19 cellular contexts compared by ENCODE assay signal in the genomic region with DNA sequence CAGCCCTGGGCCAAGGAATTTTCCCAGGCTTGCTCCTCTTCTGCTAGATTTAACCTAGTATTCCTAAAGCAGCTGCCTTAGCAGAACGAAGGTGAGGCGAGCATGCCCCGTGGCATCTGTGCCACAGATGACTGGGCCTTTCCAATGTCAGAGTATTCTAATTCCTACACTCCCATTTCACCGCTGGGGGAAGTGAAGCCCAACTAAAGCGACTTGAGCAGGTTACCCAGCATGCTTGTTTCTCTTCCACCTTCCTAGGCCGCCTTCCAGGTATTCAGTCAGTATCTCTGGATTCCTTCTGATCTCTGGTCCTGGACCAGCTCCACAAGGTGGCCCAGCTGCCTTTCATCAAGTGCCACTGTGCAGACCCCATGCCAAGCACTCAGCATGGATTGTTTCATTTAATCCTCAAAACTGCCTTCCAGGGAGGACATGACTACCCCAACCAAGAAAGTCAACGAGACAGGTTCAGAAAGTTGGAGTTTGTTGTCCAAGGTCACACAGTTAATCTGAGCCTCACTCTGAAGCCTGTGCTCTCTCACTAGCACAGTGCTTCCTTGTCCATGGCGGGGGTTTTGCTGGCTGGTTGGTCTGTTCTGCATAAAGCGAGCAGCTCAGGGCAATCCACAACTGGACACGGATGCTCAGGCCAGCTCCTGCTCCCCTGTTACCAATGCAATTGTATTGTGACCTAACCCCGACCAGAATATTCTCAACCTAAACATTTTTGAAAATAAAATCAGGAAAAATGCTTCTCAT. TPM values are rescaled to one million over a fixed set of nuclear protein-coding genes. Genes with fewer than 3 reads are reported as not detected.
DNase-seq lines count a peak whose midpoint lies in the region; ATAC-seq, FAIRE-seq and TF ChIP-seq lines count a peak whose summit lies in the region.
"Had no signal": no experiment of that assay in that cellular context is flagged by ENCODE, and none has a peak within 500 bp of the region (broad histone marks: within the 10 kb centered on the region; RNA-seq: fewer than 3 reads in every experiment).

No MANE protein-coding gene starts in this region.

- H3K27me3 Mint-ChIP-seq in nephron (ENCODE audit: low read depth), result no peaks in the 10 kb centered on the region
- H3K27me3 Mint-ChIP-seq in progenitor cell of endocrine pancreas, result no peaks in the 10 kb centered on the region

- H3K36me3 ChIP-seq in right atrium auricular region, result peaks cover 7% of the 10 kb centered on the region
- peaks cover 10% of the 10 kb centered on the region for H3K36me3 ChIP-seq in bronchial epithelial cell (ENCODE audit: control insufficient read depth, insufficient read depth, low read length)

- no peaks in the 10 kb centered on the region for H3K4me1 Mint-ChIP-seq in nephron
- H3K4me1 Mint-ChIP-seq in progenitor cell of endocrine pancreas (ENCODE audit: low read depth), result peaks cover 14% of the 10 kb centered on the region

- H3K27ac ChIP-seq in right atrium auricular region, result no peak overlapping the region
- H3K27ac ChIP-seq: PC-9, RWPE1 had no signal

- H3K27me3 ChIP-seq in right atrium auricular region, result no peaks in the 10 kb centered on the region
- H3K27me3 ChIP-seq in bronchial epithelial cell (ENCODE audit: control insufficient read depth, insufficient read depth, low read length), result no peaks in the 10 kb centered on the region

- no peak overlapping the region for H3K4me3 Mint-ChIP-seq in nephron
- H3K4me3 Mint-ChIP-seq in progenitor cell of endocrine pancreas (ENCODE audit: low read depth), result no peak overlapping the region

- H3K4me3 ChIP-seq in right atrium auricular region (no peak overlapping the region), bronchial epithelial cell (ENCODE audit: low read depth, low read length) (no peak overlapping the region)
- H3K4me3 ChIP-seq: PC-9 had no signal

- peak overlapping the region; percentile 12 to 55 (median 23) for H3K27ac Mint-ChIP-seq in nephron
- peak overlapping the region; percentile 27 for H3K27ac Mint-ChIP-seq in progenitor cell of endocrine pancreas

- H3K9me3 Mint-ChIP-seq in nephron (no peaks in the 10 kb centered on the region), progenitor cell of endocrine pancreas (ENCODE audit: low read depth) (no peaks in the 10 kb centered on the region)

- ATAC-seq in Right ventricle myocardium superior (ENCODE audit: poor library complexity), result peak; percentile 51

- FAIRE-seq in bronchial epithelial cell (lab: Jason Lieb, UNC), result peak; percentile 52
- FAIRE-seq: G401.6, GM19239 had no signal

- intact Hi-C loops in Right ventricle myocardium superior (cut with DNase I), result no loop called here

- no peak for TF ChIP-seq CTCF in right atrium auricular region (IDR thresholded peaks at IDR 0.05)
- no peak for TF ChIP-seq CTCF in bronchial epithelial cell (IDR thresholded peaks at IDR 0.05; ENCODE audit: insufficient read depth, low read length, severe bottlenecking)
- no peak for TF ChIP-seq CTCF in nephron (IDR thresholded peaks at IDR 0.05; ENCODE audit: unreplicated experiment in 3 of 3)
- no peak for TF ChIP-seq CTCF in progenitor cell of endocrine pancreas (IDR thresholded peaks at IDR 0.05; ENCODE audit: unreplicated experiment)

- DNase-seq in Right ventricle myocardium superior (no peak), right atrium auricular region (ENCODE audit: low spot score) (no peak), bronchial epithelial cell (ENCODE audit: low read depth) (no peak), progenitor cell of endocrine pancreas (ENCODE audit: low spot score, unreplicated experiment) (no peak), kidney glomerular epithelial cell (lab: John Stamatoyannopoulos, UW) (no peak)
- DNase-seq in stimulated activated naive CD4-positive, alpha-beta T cell treated with Interleukin-2 at 50 U/mL for 16 hours (lab: John Stamatoyannopoulos, UW), result no peak
- DNase-seq in stimulated activated CD8-positive, alpha-beta memory T cell treated with anti-CD3 and anti-CD28 coated beads, Interleukin-4, amount 100 ng/mL, for 48 hours, result no peak
- DNase-seq: 8988T, Caco-2, GOT3, MM.1S, NCI-H1092, NCI-H1436 treated with DMSO at 0.1 percent for 48 hours, NCI-H2029, PC-9 had no signal

- H3K4me1 ChIP-seq in right atrium auricular region, result no peaks in the 10 kb centered on the region
- H3K4me1 ChIP-seq: Caco-2 had no signal

- H3K9me3 ChIP-seq in right atrium auricular region, result no peaks in the 10 kb centered on the region
- H3K9me3 ChIP-seq: Caco-2 had no signal

- H3K36me3 Mint-ChIP-seq in nephron (ENCODE audit: low read depth), result peaks cover 20% of the 10 kb centered on the region
- peaks cover 23% of the 10 kb centered on the region for H3K36me3 Mint-ChIP-seq in progenitor cell of endocrine pancreas (ENCODE audit: insufficient read depth)

RNA-seq across cellular contexts. Expression of a gene that starts 15.1 kb away (rescaled TPM):
- total RNA-seq in Right ventricle myocardium superior, result 2.3 TPM
- 1 to 10 TPM; 2.0 to 5.3 TPM for total RNA-seq in right atrium auricular region
- total RNA-seq in bronchial epithelial cell, result 17.8 and 19.7 TPM in 2 replicates
- 63.9 and 65.6 TPM in 2 replicates for total RNA-seq in progenitor cell of endocrine pancreas
